ENCODE assay signal across 15 cellular contexts in genomic region chr5:39016587-39017275, GRCh38. TPM values are rescaled to one million over a fixed set of nuclear protein-coding genes. Genes with fewer than 3 reads are reported as not detected.
DNase-seq lines count a peak whose midpoint lies in the region; ATAC-seq, FAIRE-seq and TF ChIP-seq lines count a peak whose summit lies in the region.
"Had no signal": no experiment of that assay in that cellular context is flagged by ENCODE, and none has a peak within 500 bp of the region (broad histone marks: within the 10 kb centered on the region; RNA-seq: fewer than 3 reads in every experiment).

No MANE protein-coding gene starts in this region.

- H3K27ac ChIP-seq in ascending aorta, result peak overlapping the region; percentile 87

- H3K36me3 ChIP-seq in ascending aorta, result peaks cover 3 to 5% of the 10 kb centered on the region in 2 donors
- H3K36me3 ChIP-seq: adrenal gland had no signal

- H3K4me3 ChIP-seq in AG10803 (ENCODE audit: low read length) (no peak overlapping the region), ascending aorta (no peak overlapping the region)
- H3K4me3 ChIP-seq: adrenal gland had no signal

- H3K4me3 Mint-ChIP-seq in natural killer cell treated with Interleukin-12 subunit alpha and Interleukin-12 subunit beta and Interleukin-15 and Interleukin-18, amount 100 ng/mL, for 72 hours, result peak overlapping the region; percentile 53

- H3K4me1 ChIP-seq in ascending aorta, result peaks cover 0 to 23% of the 10 kb centered on the region in 2 donors

- no peak for TF ChIP-seq CTCF in AG10803 (conservative IDR thresholded peaks at IDR 0.05; ENCODE audit: low read length)
- no peak for TF ChIP-seq CTCF in ascending aorta (IDR thresholded peaks at IDR 0.05)

- no peak for TF ChIP-seq POLR2A in H54 (IDR thresholded peaks at IDR 0.05; ENCODE audit: low read depth, low read length)

- DNase-seq in AG10803 (ENCODE audit: low read depth) (peak; percentile 49), H54 (ENCODE audit: insufficient read length, low spot score) (no peak), ascending aorta (ENCODE audit: low spot score in 2 of 2) (no peak), activated gamma-delta T cell treated with Interleukin-2 at 50 U/mL for 16 hours (no peak), Ammon's horn (ENCODE audit: low spot score) (no peak)
- no peak for DNase-seq in natural killer cell treated with Interleukin-12 subunit alpha and Interleukin-12 subunit beta and Interleukin-15 and Interleukin-18, amount 100 ng/mL, for 72 hours (ENCODE audit: low spot score)
- DNase-seq: effector CD4-positive, alpha-beta T cell; hippocampal formation; KBM-7; right cardiac atrium had no signal

- H3K9me3 Mint-ChIP-seq in natural killer cell treated with Interleukin-12 subunit alpha and Interleukin-12 subunit beta and Interleukin-15 and Interleukin-18, amount 100 ng/mL, for 72 hours, result peaks cover 2% of the 10 kb centered on the region

- H3K27me3 Mint-ChIP-seq in natural killer cell treated with Interleukin-12 subunit alpha and Interleukin-12 subunit beta and Interleukin-15 and Interleukin-18, amount 100 ng/mL, for 72 hours, result no peaks in the 10 kb centered on the region

- FAIRE-seq in H54 (lab: Jason Lieb, UNC), result peak; percentile 50
- FAIRE-seq: GM12891 had no signal

- H3K27me3 ChIP-seq in ascending aorta, result no peaks in the 10 kb centered on the region
- H3K27me3 ChIP-seq: adrenal gland had no signal

- H3K9me3 ChIP-seq in ascending aorta, result no peaks in the 10 kb centered on the region
- H3K9me3 ChIP-seq: adrenal gland had no signal

- intact Hi-C loops in ascending aorta (cut with DNase I), result no loop called here

- H3K27ac Mint-ChIP-seq in natural killer cell treated with Interleukin-12 subunit alpha and Interleukin-12 subunit beta and Interleukin-15 and Interleukin-18, amount 100 ng/mL, for 72 hours, result peak overlapping the region; percentile 25 to 38

- peaks cover 25% of the 10 kb centered on the region for H3K36me3 Mint-ChIP-seq in natural killer cell treated with Interleukin-12 subunit alpha and Interleukin-12 subunit beta and Interleukin-15 and Interleukin-18, amount 100 ng/mL, for 72 hours

- H3K4me1 Mint-ChIP-seq in natural killer cell treated with Interleukin-12 subunit alpha and Interleukin-12 subunit beta and Interleukin-15 and Interleukin-18, amount 100 ng/mL, for 72 hours (ENCODE audit: low read depth in 2 of 2), result peaks cover 27 to 50% of the 10 kb centered on the region in 2 donors

- no peak for ATAC-seq in natural killer cell treated with Interleukin-12 subunit alpha and Interleukin-12 subunit beta and Interleukin-15 and Interleukin-18, amount 100 ng/mL, for 72 hours
- no peak for ATAC-seq in HG02623 (IDR thresholded peaks at IDR 0.05; ENCODE audit: unreplicated experiment)
- ATAC-seq in activated CD4-positive, CD25-positive, alpha-beta regulatory T cell treated with anti-CD3 and anti-CD28 coated beads, Interleukin-2, amount 50 U/mL, for 24 hours, result no peak
- ATAC-seq: Panc1 had no signal

RNA-seq across cellular contexts. Expression of gene RICTOR, which starts 57.5 kb away (rescaled TPM):
- total RNA-seq in ascending aorta, result 12.1 TPM
- 10 to 100 TPM; 42.7 to 51.0 TPM for total RNA-seq in natural killer cell treated with Interleukin-12 subunit alpha and Interleukin-12 subunit beta and Interleukin-15 and Interleukin-18, amount 100 ng/mL, for 72 hours
